In the genomic region with DNA sequence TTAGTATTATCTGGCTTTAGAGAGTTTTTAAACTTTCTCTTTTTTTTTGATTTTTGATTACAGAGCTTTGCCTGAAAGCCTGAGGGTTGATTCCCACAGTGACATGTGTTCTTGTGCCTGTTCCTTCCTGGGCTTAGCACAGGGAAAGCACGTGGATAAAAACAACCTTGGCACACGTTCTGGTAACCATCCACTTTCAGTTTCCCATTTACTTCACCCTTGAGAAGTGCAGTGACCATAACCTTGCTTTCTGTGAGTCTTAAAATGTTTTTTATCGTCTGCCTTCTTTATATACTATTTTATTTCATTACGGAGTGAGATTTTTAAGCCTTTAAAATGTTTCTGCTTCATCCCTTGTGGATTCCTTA, we compare ENCODE assay signal across 1 cellular context.
TF ChIP-seq lines count a peak whose summit lies in the region.

No MANE protein-coding gene starts in this region.

TF ChIP-seq in GM12878, 131 proteins besides CTCF, POLR2A, EP300 and RAD21 (continued from another document):
- TF ChIP-seq, protein P1, sequence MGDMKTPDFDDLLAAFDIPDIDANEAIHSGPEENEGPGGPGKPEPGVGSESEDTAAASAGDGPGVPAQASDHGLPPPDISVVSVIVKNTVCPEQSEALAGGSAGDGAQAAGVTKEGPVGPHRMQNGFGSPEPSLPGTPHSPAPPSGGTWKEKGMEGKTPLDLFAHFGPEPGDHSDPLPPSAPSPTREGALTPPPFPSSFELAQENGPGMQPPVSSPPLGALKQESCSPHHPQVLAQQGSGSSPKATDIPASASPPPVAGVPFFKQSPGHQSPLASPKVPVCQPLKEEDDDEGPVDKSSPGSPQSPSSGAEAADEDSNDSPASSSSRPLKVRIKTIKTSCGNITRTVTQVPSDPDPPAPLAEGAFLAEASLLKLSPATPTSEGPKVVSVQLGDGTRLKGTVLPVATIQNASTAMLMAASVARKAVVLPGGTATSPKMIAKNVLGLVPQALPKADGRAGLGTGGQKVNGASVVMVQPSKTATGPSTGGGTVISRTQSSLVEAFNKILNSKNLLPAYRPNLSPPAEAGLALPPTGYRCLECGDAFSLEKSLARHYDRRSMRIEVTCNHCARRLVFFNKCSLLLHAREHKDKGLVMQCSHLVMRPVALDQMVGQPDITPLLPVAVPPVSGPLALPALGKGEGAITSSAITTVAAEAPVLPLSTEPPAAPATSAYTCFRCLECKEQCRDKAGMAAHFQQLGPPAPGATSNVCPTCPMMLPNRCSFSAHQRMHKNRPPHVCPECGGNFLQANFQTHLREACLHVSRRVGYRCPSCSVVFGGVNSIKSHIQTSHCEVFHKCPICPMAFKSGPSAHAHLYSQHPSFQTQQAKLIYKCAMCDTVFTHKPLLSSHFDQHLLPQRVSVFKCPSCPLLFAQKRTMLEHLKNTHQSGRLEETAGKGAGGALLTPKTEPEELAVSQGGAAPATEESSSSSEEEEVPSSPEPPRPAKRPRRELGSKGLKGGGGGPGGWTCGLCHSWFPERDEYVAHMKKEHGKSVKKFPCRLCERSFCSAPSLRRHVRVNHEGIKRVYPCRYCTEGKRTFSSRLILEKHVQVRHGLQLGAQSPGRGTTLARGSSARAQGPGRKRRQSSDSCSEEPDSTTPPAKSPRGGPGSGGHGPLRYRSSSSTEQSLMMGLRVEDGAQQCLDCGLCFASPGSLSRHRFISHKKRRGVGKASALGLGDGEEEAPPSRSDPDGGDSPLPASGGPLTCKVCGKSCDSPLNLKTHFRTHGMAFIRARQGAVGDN (IDR thresholded peaks at IDR 0.05) = peak; percentile 40; the same call in 1 of the 2 replicates
- TF ChIP-seq RB1 (IDR thresholded peaks at IDR 0.05; ENCODE audit: borderline replicate concordance) (no peak), RUNX3 (IDR thresholded peaks at IDR 0.05; ENCODE audit: low read length) (peak; percentile 55; the same call in 1 of the 2 replicates), EED (IDR thresholded peaks at IDR 0.05; ENCODE audit: low read depth) (peak; percentile 61), BHLHE40 (IDR thresholded peaks at IDR 0.05; ENCODE audit: borderline replicate concordance in 1 of 2, low read depth in 2 of 2, low read length in 1 of 2) (peak; percentile 77 to 78; a peak in 2 of 4 replicates), PAX5 (IDR thresholded peaks at IDR 0.05; ENCODE audit: borderline replicate concordance, low read depth, low read length) (peak; percentile 46; the same call in 1 of the 2 replicates), IKZF2 (IDR thresholded peaks at IDR 0.05) (peak in 1 of 2 experiments; percentile 4; a peak in 1 of 4 replicates)
